1 cellular context compared by ENCODE assay signal in genomic region chr6:133939778-133940667, GRCh38.
A peak's percentile ranks its signal among the peaks of the same experiment; 100 is the strongest.
TF ChIP-seq lines count a peak whose summit lies in the region.

No MANE protein-coding gene starts in this region.

TF ChIP-seq in K562, 482 proteins besides CTCF, POLR2A, EP300 and RAD21 (continued from another document):
- TF ChIP-seq EHMT2 (IDR thresholded peaks at IDR 0.05) (peak; percentile 33; the same call in 1 of the 2 replicates), SOX6 (IDR thresholded peaks at IDR 0.05) (peak; percentile 33; the same call in 1 of the 2 replicates), CREB1 (IDR thresholded peaks at IDR 0.05) (no peak), CREB1 (CRISPR knock-in tag; IDR thresholded peaks at IDR 0.05) (no peak), ZNF175 (CRISPR knock-in tag; IDR thresholded peaks at IDR 0.05; ENCODE audit: low read depth) (peak; percentile 51; the same call in 1 of the 2 replicates), TAF9B (IDR thresholded peaks at IDR 0.05; ENCODE audit: partially characterized antibody) (peak; percentile 35)
- TF ChIP-seq, protein P1, sequence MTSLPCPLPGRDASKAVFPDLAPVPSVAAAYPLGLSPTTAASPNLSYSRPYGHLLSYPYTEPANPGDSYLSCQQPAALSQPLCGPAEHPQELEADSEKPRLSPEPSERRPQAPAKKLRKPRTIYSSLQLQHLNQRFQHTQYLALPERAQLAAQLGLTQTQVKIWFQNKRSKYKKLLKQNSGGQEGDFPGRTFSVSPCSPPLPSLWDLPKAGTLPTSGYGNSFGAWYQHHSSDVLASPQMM (CRISPR knock-in tag; IDR thresholded peaks at IDR 0.05), result no peak
TF ChIP-seq in K562: peak in this region for 48.
